Comparison of ENCODE assay signal across 8 cellular contexts in the genomic region with DNA sequence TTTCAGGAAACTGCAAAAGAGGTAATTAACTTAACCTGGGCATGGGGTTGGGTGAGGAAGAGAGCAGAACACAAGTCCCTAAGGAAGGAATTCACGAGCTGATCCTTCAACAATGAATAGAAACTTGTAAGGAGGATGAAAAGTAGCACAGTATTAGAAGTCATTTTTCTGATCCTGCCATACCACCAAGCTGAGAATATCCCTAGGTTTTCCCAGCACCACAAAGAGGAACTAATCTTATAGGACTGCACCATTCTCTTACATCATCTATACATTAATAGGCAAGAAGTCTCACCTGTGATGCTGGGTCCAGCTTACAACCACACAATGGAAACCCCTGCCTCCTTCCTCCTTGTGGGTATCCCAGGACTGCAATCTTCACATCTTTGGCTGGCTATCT. TPM values are rescaled to one million over a fixed set of nuclear protein-coding genes. Genes with fewer than 3 reads are reported as not detected.
"Had no signal": no experiment of that assay in that cellular context is flagged by ENCODE, and none has a peak within 500 bp of the region (broad histone marks: within the 10 kb centered on the region; RNA-seq: fewer than 3 reads in every experiment).

Gene OR52I1, plus strand, starts transcription at position 301 of the 400 bp plus-strand sequence. Its CDS starts 0 bp downstream, at position 301.

- DNase-seq: GM23248, GOT3, H7, HCEC 1CT, IMR-90 had no signal

- H3K27ac ChIP-seq: GM23248 had no signal

- H3K9ac ChIP-seq: GM23248 had no signal

- ATAC-seq: K562 had no signal

- H3K4me3 ChIP-seq: GM23248, K562 had no signal

- H2AFZ ChIP-seq: GM23248 had no signal

RNA-seq across cellular contexts. Expression of gene OR52I1, which starts in this region (rescaled TPM):
- total RNA-seq: GM23248, H4, H7, HT-29, IMR-90, K562 had no signal
- polyA plus RNA-seq: GM23248, IMR-90, K562 had no signal
